Comparison of ENCODE assay signal across 16 cellular contexts in genomic region chr3:150158974-150159625, GRCh38.
DNase-seq lines count a peak whose midpoint lies in the region; ATAC-seq and TF ChIP-seq lines count a peak whose summit lies in the region.
"Had no signal": no experiment of that assay in that cellular context is flagged by ENCODE, and none has a peak within 500 bp of the region (broad histone marks: within the 10 kb centered on the region; RNA-seq: fewer than 3 reads in every experiment).

No MANE protein-coding gene starts in this region.

- no peak for TF ChIP-seq CTCF in fibroblast of pulmonary artery (IDR thresholded peaks at IDR 0.05; ENCODE audit: low read length, missing control alignments)

- no peak overlapping the region for H3K4me3 ChIP-seq in fibroblast of pulmonary artery (replicated peaks; ENCODE audit: low read depth, low read length)
- H3K4me3 ChIP-seq: Peyer's patch, tibial artery had no signal

- no peak for ATAC-seq in GM21360 (IDR thresholded peaks at IDR 0.05; ENCODE audit: unreplicated experiment)
- ATAC-seq: activated naive CD4-positive, alpha-beta T cell treated with anti-CD3 and anti-CD28 coated beads, Interleukin-2, amount 50 U/mL, for 72 hours had no signal

- DNase-seq in DMS79 treated with DMSO at 0.1 percent for 48 hours (lab: John Stamatoyannopoulos, UW) (peak; percentile 34), DMS79 (lab: John Stamatoyannopoulos, UW) (no peak), NCI-H82 (lab: John Stamatoyannopoulos, UW) (peak; percentile 84), fibroblast of pulmonary artery (ENCODE audit: low read depth) (peak; percentile 44), superior temporal gyrus (ENCODE audit: extremely low spot score) (peak; percentile 74), HT-29 (ENCODE audit: low spot score) (no peak)
- DNase-seq in activated naive CD4-positive, alpha-beta T cell treated with Interleukin-2 at 50 U/mL for 16 hours, result no peak
- DNase-seq: 8988T; CD4-positive, alpha-beta memory T cell; naive B cell; NCI-H1048; Peyer's patch; T-helper 1 cell; tibial artery had no signal

Comparison
In these comparisons a context has a peak if more than half of its experiments do, and no peak if none do; other contexts are left out.
1. DNase-seq: peak in DMS79 treated with DMSO at 0.1 percent for 48 hours (single experiment), NCI-H82 (single experiment), fibroblast of pulmonary artery (single experiment) and superior temporal gyrus (single experiment); none in DMS79 (single experiment), HT-29 (single experiment) and activated naive CD4-positive, alpha-beta T cell treated with Interleukin-2 at 50 U/mL for 16 hours (single experiment).